In genomic region chr4:60344908-60345307, GRCh38 we compare ENCODE assay signal across 20 cellular contexts.
DNase-seq lines count a peak whose midpoint lies in the region; ATAC-seq, FAIRE-seq and TF ChIP-seq lines count a peak whose summit lies in the region.
"Had no signal": no experiment of that assay in that cellular context is flagged by ENCODE, and none has a peak within 500 bp of the region (broad histone marks: within the 10 kb centered on the region; RNA-seq: fewer than 3 reads in every experiment).

No MANE protein-coding gene starts in this region.

- ATAC-seq in Right ventricle myocardium superior (ENCODE audit: poor library complexity) (peak; percentile 31), heart right ventricle (peak in 6 of 8 donors; percentile 64 to 88 (median 72))
- ATAC-seq: HCT116, HepG2 had no signal

- no peak for DNase-seq in Right ventricle myocardium superior
- no peak for DNase-seq in right atrium auricular region (ENCODE audit: low spot score)
- peak; percentile 10 for DNase-seq in adipocyte (ENCODE audit: low read depth)
- DNase-seq in heart right ventricle = peak in 1 of 2 donors; percentile 11
- no peak for DNase-seq in NCI-H774 (lab: John Stamatoyannopoulos, UW)
- no peak for DNase-seq in activated naive CD4-positive, alpha-beta T cell treated with anti-CD3 and anti-CD28 coated beads for 36 hours
- no peak for DNase-seq in KG1 (lab: John Stamatoyannopoulos, UW)
- no peak for DNase-seq in HTR-8/SVneo (ENCODE audit: insufficient read length, low spot score)
- DNase-seq: CD4-positive, alpha-beta T cell; DMS153; GOT3; NCI-H1105; NCI-H2081; NCI-H446 treated with DMSO at 0.1 percent for 48 hours; NCI-H69; SHP77 treated with DMSO at 0.1 percent for 48 hours; SK-N-SH had no signal

- CTCF ChIA-PET in activated naive CD4-positive, alpha-beta T cell treated with anti-CD3 and anti-CD28 coated beads for 36 hours (lab: Charles Lee) = no interaction called here

- H3K9me3 ChIP-seq in right atrium auricular region = no peaks in the 10 kb centered on the region
- no peaks in the 10 kb centered on the region for H3K9me3 ChIP-seq in adipocyte (ENCODE audit: control insufficient read depth, low read length)
- peaks cover 0 to 3% (median 0%) of the 10 kb centered on the region in 11 donors for H3K9me3 ChIP-seq in heart right ventricle
- H3K9me3 ChIP-seq: SK-N-SH had no signal

- H3K4me1 Mint-ChIP-seq in activated naive CD4-positive, alpha-beta T cell treated with anti-CD3 and anti-CD28 coated beads for 36 hours (ENCODE audit: low read depth) = no peaks in the 10 kb centered on the region

- no peaks in the 10 kb centered on the region for H3K9me3 Mint-ChIP-seq in activated naive CD4-positive, alpha-beta T cell treated with anti-CD3 and anti-CD28 coated beads for 36 hours
- H3K9me3 Mint-ChIP-seq: CD4-positive, alpha-beta T cell had no signal

- no peak for FAIRE-seq in HTR-8/SVneo (lab: Jason Lieb, UNC)
- FAIRE-seq: A204.1, HepG2 had no signal

- no peaks in the 10 kb centered on the region for H3K27me3 Mint-ChIP-seq in activated naive CD4-positive, alpha-beta T cell treated with anti-CD3 and anti-CD28 coated beads for 36 hours (ENCODE audit: low read depth)
- H3K27me3 Mint-ChIP-seq: CD4-positive, alpha-beta T cell had no signal

- H3K27ac ChIP-seq in right atrium auricular region (no peak overlapping the region), heart right ventricle (no peak overlapping the region)

- H3K27me3 ChIP-seq in right atrium auricular region (no peaks in the 10 kb centered on the region), adipocyte (replicated peaks; ENCODE audit: control insufficient read depth, insufficient read depth, low read length) (no peaks in the 10 kb centered on the region), heart right ventricle (no peaks in the 10 kb centered on the region)

- no peaks in the 10 kb centered on the region for H3K36me3 Mint-ChIP-seq in activated naive CD4-positive, alpha-beta T cell treated with anti-CD3 and anti-CD28 coated beads for 36 hours (ENCODE audit: low read depth)

- TF ChIP-seq CTCF in right atrium auricular region (IDR thresholded peaks at IDR 0.05) = no peak
- TF ChIP-seq CTCF in heart right ventricle (IDR thresholded peaks at IDR 0.05) = no peak

- H3K4me1 ChIP-seq in right atrium auricular region (no peaks in the 10 kb centered on the region), adipocyte (ENCODE audit: control insufficient read depth, insufficient read depth, low read length) (no peaks in the 10 kb centered on the region), heart right ventricle (no peaks in the 10 kb centered on the region)

- no peak overlapping the region for H3K9ac ChIP-seq in adipocyte (ENCODE audit: low read length)
- H3K9ac ChIP-seq: SK-N-SH had no signal

- 46% methylated on average over 2 of the region's 2 CpGs for WGBS in heart right ventricle, 2 donors

- no peak overlapping the region for H3K4me3 ChIP-seq in right atrium auricular region
- no peak overlapping the region for H3K4me3 ChIP-seq in adipocyte (ENCODE audit: low read length)
- no peak overlapping the region for H3K4me3 ChIP-seq in heart right ventricle

- H3K27ac Mint-ChIP-seq in activated naive CD4-positive, alpha-beta T cell treated with anti-CD3 and anti-CD28 coated beads for 36 hours = no peak overlapping the region
- H3K27ac Mint-ChIP-seq: CD4-positive, alpha-beta T cell had no signal

- no peak overlapping the region for H3K4me3 Mint-ChIP-seq in activated naive CD4-positive, alpha-beta T cell treated with anti-CD3 and anti-CD28 coated beads for 36 hours
- H3K4me3 Mint-ChIP-seq: CD4-positive, alpha-beta T cell had no signal

- intact Hi-C loops in Right ventricle myocardium superior (cut with DNase I) (no loop called here), heart right ventricle (cut with DNase I) (no loop called here)
- intact Hi-C loops in activated naive CD4-positive, alpha-beta T cell treated with anti-CD3 and anti-CD28 coated beads for 36 hours (cut with micrococcal nuclease) = no loop called here

- H3K36me3 ChIP-seq in right atrium auricular region = no peaks in the 10 kb centered on the region
- no peaks in the 10 kb centered on the region for H3K36me3 ChIP-seq in adipocyte (ENCODE audit: control insufficient read depth, insufficient read depth, low read length, severe bottlenecking)
- no peaks in the 10 kb centered on the region for H3K36me3 ChIP-seq in heart right ventricle
